Comparison of ENCODE assay signal across 18 cellular contexts in genomic region chr5:174617910-174618309, GRCh38.
"Had no signal": no experiment of that assay in that cellular context is flagged by ENCODE, and none has a peak within 500 bp of the region (broad histone marks: within the 10 kb centered on the region; RNA-seq: fewer than 3 reads in every experiment).

No MANE protein-coding gene starts in this region.

- H3K36me3 ChIP-seq: prostate gland, right lobe of liver, transverse colon had no signal

- H3K36me3 Mint-ChIP-seq: activated naive CD4-positive, alpha-beta T cell treated with anti-CD3 and anti-CD28 coated beads, Interleukin-2, amount 50 U/mL, for 72 hours; brain; natural killer cell treated with Interleukin-12 subunit alpha and Interleukin-12 subunit beta and Interleukin-15 and Interleukin-18, amount 100 ng/mL, for 72 hours; stimulated activated naive B cell treated with anti-CD40 and anti-IgM and Interleukin-4, amounts not matched to agents 10 μg/mL and 1 μg/mL and 100 μg/mL, for 72 hours had no signal

- H3K4me1 ChIP-seq: prostate gland, right lobe of liver, transverse colon had no signal

- H3K4me3 ChIP-seq: lung, prostate gland, right lobe of liver, transverse colon had no signal

- H3K27me3 ChIP-seq: right lobe of liver had no signal

- H3K9me3 Mint-ChIP-seq: activated naive CD4-positive, alpha-beta T cell treated with anti-CD3 and anti-CD28 coated beads, Interleukin-2, amount 50 U/mL, for 72 hours; natural killer cell treated with Interleukin-12 subunit alpha and Interleukin-12 subunit beta and Interleukin-15 and Interleukin-18, amount 100 ng/mL, for 72 hours had no signal

- DNase-seq: activated CD4-positive, alpha-beta T cell treated with anti-CD3 and anti-CD28 coated beads, Interleukin-2, amount 50 U/mL, for 4 hours; activated CD4-positive, CD25-positive, alpha-beta regulatory T cell treated with anti-CD3 and anti-CD28 coated beads, Interleukin-2, amount 50 U/mL, for 72 hours; activated effector memory CD4-positive, alpha-beta T cell treated with Interleukin-2 at 50 U/mL for 16 hours; activated T-cell treated with anti-CD3 and anti-CD28 coated beads, Interleukin-2, amount 50 U/mL, for 1 hour; amygdala; dermis blood vessel endothelial cell; glutamatergic neuron; left cardiac atrium; nucleus accumbens; right lobe of liver; stimulated activated CD4-positive, alpha-beta T cell treated with anti-CD3 and anti-CD28 coated beads, Interleukin-2, amount 100 ng/mL, for 24 hours; stimulated activated naive B cell treated with anti-CD40 and anti-IgM and Interleukin-4, amounts not matched to agents 10 μg/mL and 1 μg/mL and 100 μg/mL, for 72 hours; transverse colon had no signal

- H3K27ac Mint-ChIP-seq: activated naive CD4-positive, alpha-beta T cell treated with anti-CD3 and anti-CD28 coated beads, Interleukin-2, amount 50 U/mL, for 72 hours; natural killer cell treated with Interleukin-12 subunit alpha and Interleukin-12 subunit beta and Interleukin-15 and Interleukin-18, amount 100 ng/mL, for 72 hours; stimulated activated naive B cell treated with anti-CD40 and anti-IgM and Interleukin-4, amounts not matched to agents 10 μg/mL and 1 μg/mL and 100 μg/mL, for 72 hours had no signal

- H3K4me1 Mint-ChIP-seq: stimulated activated naive B cell treated with anti-CD40 and anti-IgM and Interleukin-4, amounts not matched to agents 10 μg/mL and 1 μg/mL and 100 μg/mL, for 72 hours had no signal

- H3K9me3 ChIP-seq: prostate gland, right lobe of liver, transverse colon had no signal

- H3K4me3 Mint-ChIP-seq: natural killer cell treated with Interleukin-12 subunit alpha and Interleukin-12 subunit beta and Interleukin-15 and Interleukin-18, amount 100 ng/mL, for 72 hours; stimulated activated naive B cell treated with anti-CD40 and anti-IgM and Interleukin-4, amounts not matched to agents 10 μg/mL and 1 μg/mL and 100 μg/mL, for 72 hours had no signal

- H3K27ac ChIP-seq: prostate gland, right lobe of liver, transverse colon had no signal
